In genomic region chr9:127644943-127645342, GRCh38 we compare ENCODE assay signal across 23 cellular contexts. TPM values are rescaled to one million over a fixed set of nuclear protein-coding genes. Genes with fewer than 3 reads are reported as not detected.
A peak's percentile ranks its signal among the peaks of the same experiment; 100 is the strongest.
DNase-seq lines count a peak whose midpoint lies in the region; ATAC-seq and TF ChIP-seq lines count a peak whose summit lies in the region.
"Had no signal": no experiment of that assay in that cellular context is flagged by ENCODE, and none has a peak within 500 bp of the region (broad histone marks: within the 10 kb centered on the region; RNA-seq: fewer than 3 reads in every experiment).

No MANE protein-coding gene starts in this region.

- H3K27me3 Mint-ChIP-seq in mesothelial cell of epicardium (ENCODE audit: low read depth): no peaks in the 10 kb centered on the region
- H3K27me3 Mint-ChIP-seq in activated CD8-positive, alpha-beta memory T cell treated with anti-CD3 and anti-CD28 coated beads, Interleukin-2, amount 10 ng/mL, durations not matched to agents 7 days and 5 days: peaks cover 6% of the 10 kb centered on the region
- H3K27me3 Mint-ChIP-seq: activated CD4-positive, alpha-beta memory T cell treated with anti-CD3 and anti-CD28 coated beads, Interleukin-2, amount 10 ng/mL, durations not matched to agents 7 days and 5 days had no signal

- CTCF ChIA-PET in activated CD8-positive, alpha-beta memory T cell treated with anti-CD3 and anti-CD28 coated beads, Interleukin-2, amount 10 ng/mL, durations not matched to agents 7 days and 5 days (lab: Charles Lee): no interaction called here

- peaks cover 1% of the 10 kb centered on the region for H3K36me3 Mint-ChIP-seq in mesothelial cell of epicardium
- H3K36me3 Mint-ChIP-seq in activated CD8-positive, alpha-beta memory T cell treated with anti-CD3 and anti-CD28 coated beads, Interleukin-2, amount 10 ng/mL, durations not matched to agents 7 days and 5 days: no peaks in the 10 kb centered on the region
- H3K36me3 Mint-ChIP-seq: CD4-positive, CD25-positive, alpha-beta regulatory T cell had no signal

- DNase-seq in AG08396 (ENCODE audit: low spot score): peak; percentile 39
- DNase-seq in LHCN-M2 (ENCODE audit: low read depth): peak; percentile 43
- peak; percentile 5 to 20 for DNase-seq in cardiac fibroblast (ENCODE audit: low read depth in 2 of 2)
- DNase-seq in mesothelial cell of epicardium (ENCODE audit: low spot score in 2 of 2, unreplicated experiment in 2 of 2): no peak
- no peak for DNase-seq in DMS79 (lab: John Stamatoyannopoulos, UW)
- DNase-seq in activated CD8-positive, alpha-beta memory T cell treated with anti-CD3 and anti-CD28 coated beads, Interleukin-2, amount 10 ng/mL, durations not matched to agents 7 days and 5 days: no peak
- DNase-seq in CD1c-positive myeloid dendritic cell (ENCODE audit: extremely low spot score): no peak
- DNase-seq: activated B cell treated with CpG ODN at 0.5 μM for 24 hours; activated CD4-positive, alpha-beta memory T cell treated with anti-CD3 and anti-CD28 coated beads, Interleukin-2, amount 10 ng/mL, durations not matched to agents 7 days and 5 days; activated naive CD4-positive, alpha-beta T cell; activated T-cell treated with anti-CD3 and anti-CD28 coated beads, Interleukin-2, amount 50 U/mL, for 1 hour; amygdala; CD4-positive, CD25-positive, alpha-beta regulatory T cell; DND-41; islet precursor cell; NCI-H1436 treated with DMSO at 0.1 percent for 48 hours; NCI-H2171; NCI-H774; spleen; stimulated activated CD4-positive, alpha-beta T cell treated with anti-CD3 and anti-CD28 coated beads, Interleukin-4, amount 100 ng/mL, for 4 hours; T-helper 2 cell had no signal

- no peak overlapping the region for H3K4me3 Mint-ChIP-seq in mesothelial cell of epicardium
- H3K4me3 Mint-ChIP-seq in activated CD8-positive, alpha-beta memory T cell treated with anti-CD3 and anti-CD28 coated beads, Interleukin-2, amount 10 ng/mL, durations not matched to agents 7 days and 5 days: no peak overlapping the region
- H3K4me3 Mint-ChIP-seq: activated B cell treated with CpG ODN at 0.5 μM for 24 hours; activated CD4-positive, alpha-beta memory T cell treated with anti-CD3 and anti-CD28 coated beads, Interleukin-2, amount 10 ng/mL, durations not matched to agents 7 days and 5 days; CD4-positive, CD25-positive, alpha-beta regulatory T cell had no signal

- no peak overlapping the region for H3K4me3 ChIP-seq in cardiac fibroblast (replicated peaks in 1 of 2; ENCODE audit: low read depth in 2 of 2, low read length in 2 of 2)
- H3K4me3 ChIP-seq: A549, spleen had no signal

- no peak for ATAC-seq in activated CD8-positive, alpha-beta memory T cell treated with anti-CD3 and anti-CD28 coated beads, Interleukin-2, amount 10 ng/mL, durations not matched to agents 7 days and 5 days
- ATAC-seq in HG02759 (IDR thresholded peaks at IDR 0.05; ENCODE audit: unreplicated experiment): no peak

- peaks cover 7% of the 10 kb centered on the region for H3K4me1 Mint-ChIP-seq in mesothelial cell of epicardium
- H3K4me1 Mint-ChIP-seq in activated CD8-positive, alpha-beta memory T cell treated with anti-CD3 and anti-CD28 coated beads, Interleukin-2, amount 10 ng/mL, durations not matched to agents 7 days and 5 days: no peaks in the 10 kb centered on the region
- H3K4me1 Mint-ChIP-seq: activated B cell treated with CpG ODN at 0.5 μM for 24 hours; activated CD4-positive, alpha-beta memory T cell treated with anti-CD3 and anti-CD28 coated beads, Interleukin-2, amount 10 ng/mL, durations not matched to agents 7 days and 5 days; CD4-positive, CD25-positive, alpha-beta regulatory T cell had no signal

- H3K27ac Mint-ChIP-seq in mesothelial cell of epicardium: peak overlapping the region; percentile 12
- H3K27ac Mint-ChIP-seq in activated CD8-positive, alpha-beta memory T cell treated with anti-CD3 and anti-CD28 coated beads, Interleukin-2, amount 10 ng/mL, durations not matched to agents 7 days and 5 days: no peak overlapping the region
- H3K27ac Mint-ChIP-seq: activated B cell treated with CpG ODN at 0.5 μM for 24 hours; activated CD4-positive, alpha-beta memory T cell treated with anti-CD3 and anti-CD28 coated beads, Interleukin-2, amount 10 ng/mL, durations not matched to agents 7 days and 5 days; CD4-positive, CD25-positive, alpha-beta regulatory T cell had no signal

- H3K9me3 Mint-ChIP-seq in mesothelial cell of epicardium: no peaks in the 10 kb centered on the region
- H3K9me3 Mint-ChIP-seq in activated CD8-positive, alpha-beta memory T cell treated with anti-CD3 and anti-CD28 coated beads, Interleukin-2, amount 10 ng/mL, durations not matched to agents 7 days and 5 days (ENCODE audit: low read depth): no peaks in the 10 kb centered on the region
- H3K9me3 Mint-ChIP-seq: activated B cell treated with CpG ODN at 0.5 μM for 24 hours; activated CD4-positive, alpha-beta memory T cell treated with anti-CD3 and anti-CD28 coated beads, Interleukin-2, amount 10 ng/mL, durations not matched to agents 7 days and 5 days; CD4-positive, CD25-positive, alpha-beta regulatory T cell had no signal

- no peak for TF ChIP-seq CTCF in cardiac fibroblast (IDR thresholded peaks at IDR 0.05; ENCODE audit: low read depth, low read length)
- no peak for TF ChIP-seq CTCF in mesothelial cell of epicardium (IDR thresholded peaks at IDR 0.05; ENCODE audit: unreplicated experiment)

RNA-seq across cellular contexts. Expression of gene STXBP1, which starts 32.9 kb away (rescaled TPM):
- total RNA-seq in LHCN-M2 (2014; rRNA removed) (40.4 and 98.0 TPM in 2 replicates), mesothelial cell of epicardium (94.9 to 112 TPM (median 105 TPM) in 3 replicates)
- 33.2 TPM for polyA plus RNA-seq in LHCN-M2 (2012)
- total RNA-seq in activated CD8-positive, alpha-beta memory T cell treated with anti-CD3 and anti-CD28 coated beads, Interleukin-2, amount 10 ng/mL, durations not matched to agents 7 days and 5 days: 10 to 100 TPM; 22.8 to 26.0 TPM

Comparison
In these comparisons a context has a peak if more than half of its experiments do, and no peak if none do; other contexts are left out.
1. DNase-seq: peak in AG08396 (single experiment), LHCN-M2 (single experiment) and cardiac fibroblast (2 of 2); none in mesothelial cell of epicardium (0 of 2), DMS79 (single experiment), activated CD8-positive, alpha-beta memory T cell treated with anti-CD3 and anti-CD28 coated beads, Interleukin-2, amount 10 ng/mL, durations not matched to agents 7 days and 5 days (single experiment) and CD1c-positive myeloid dendritic cell (single experiment).